Comparison of ENCODE assay signal across 1 cellular context in the genomic region with DNA sequence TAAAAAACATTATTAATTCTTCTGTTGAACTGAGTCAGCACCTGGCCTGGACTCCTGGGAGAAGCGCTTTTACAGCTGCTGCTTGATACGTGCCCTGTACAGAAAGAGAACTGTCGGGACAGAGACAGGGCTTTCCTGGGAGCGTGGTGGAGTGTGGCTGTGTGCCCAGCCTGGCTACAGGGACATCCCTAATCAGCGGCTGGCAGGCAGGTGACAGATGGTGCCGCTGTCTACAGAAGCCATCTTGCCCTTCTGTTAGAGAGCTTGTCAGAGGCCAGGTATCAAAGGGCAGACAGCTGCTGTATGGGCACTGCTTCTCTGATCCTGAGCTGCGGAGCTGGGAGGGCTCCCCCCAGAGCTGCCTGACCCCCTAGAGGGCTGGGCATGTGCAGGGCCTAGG.
TF ChIP-seq lines count a peak whose summit lies in the region.

No MANE protein-coding gene starts in this region.

TF ChIP-seq in SK-N-SH, 30 proteins besides CTCF, POLR2A, EP300 and RAD21:
- TF ChIP-seq CHD2 (IDR thresholded peaks at IDR 0.05; ENCODE audit: low read length, partially characterized antibody) (peak; percentile 12), GABPA (IDR thresholded peaks at IDR 0.05; ENCODE audit: low read depth) (no peak), NRF1 (IDR thresholded peaks at IDR 0.05; ENCODE audit: low read depth, low read length) (no peak), FOXJ3 (CRISPR knock-in tag; IDR thresholded peaks at IDR 0.05) (0 out of 2 replicates have a peak, but pooled peaks have one; percentile 75), MAX (IDR thresholded peaks at IDR 0.05; ENCODE audit: low read depth) (no peak), MXI1 (IDR thresholded peaks at IDR 0.05; ENCODE audit: low read depth, low read length) (0 out of 2 replicates have a peak, but pooled peaks have one; percentile 43), MEF2A (IDR thresholded peaks at IDR 0.05; ENCODE audit: borderline replicate concordance, low read depth) (no peak), SIN3A (IDR thresholded peaks at IDR 0.05; ENCODE audit: borderline replicate concordance, low read depth, low read length) (no peak), RCOR1 (IDR thresholded peaks at IDR 0.05; ENCODE audit: low read length) (peak; percentile 79; the same call in 1 of the 2 replicates), GATA2 (CRISPR knock-in tag; IDR thresholded peaks at IDR 0.05) (peak; percentile 38; the same call in 1 of the 2 replicates), REST (IDR thresholded peaks at IDR 0.05; ENCODE audit: low read depth, low read length) (no peak)
TF ChIP-seq in SK-N-SH: peak in this region for 5.
